8 cellular contexts compared by ENCODE assay signal in genomic region chr2:1744151-1744445, GRCh38. TPM values are rescaled to one million over a fixed set of nuclear protein-coding genes. Genes with fewer than 3 reads are reported as not detected.
A peak's percentile ranks its signal among the peaks of the same experiment; 100 is the strongest.
DNase-seq lines count a peak whose midpoint lies in the region; ATAC-seq, FAIRE-seq and TF ChIP-seq lines count a peak whose summit lies in the region.

No MANE protein-coding gene starts in this region.

- peak; percentile 21 to 51; a peak in 4 of 6 replicates for ATAC-seq in A549
- peak; percentile 32 for ATAC-seq in mucosa of descending colon
- ATAC-seq in HG02884 (IDR thresholded peaks at IDR 0.05; ENCODE audit: unreplicated experiment) = no peak
- no peak for ATAC-seq in HG03439 (IDR thresholded peaks at IDR 0.05; ENCODE audit: unreplicated experiment)

- FAIRE-seq in A549 (lab: Jason Lieb, UNC) (no peak), H54 (lab: Jason Lieb, UNC) (no peak)

- H3K4me2 ChIP-seq in A549 = peak overlapping the region; percentile 89

- TF ChIP-seq EP300 in A549 (IDR thresholded peaks at IDR 0.05) = no peak

- intact Hi-C loops in mucosa of descending colon (cut with DNase I, micrococcal nuclease) = loop anchor here in 1 of 2 donors (10.0 kb wide), 2 partner anchors 69 to 149 kb away; no protein-coding TSS in a partner anchor

- WGBS in A549 (ENCODE audit: missing lambda C conversion rate) = no CpG with 5 or more reads among the region's 33 CpGs

- peak in 1 of 2 experiments; percentile 31 for DNase-seq in A549 (ENCODE audit: low read depth in 1 of 2, low spot score in 1 of 2)
- no peak for DNase-seq in LNCaP clone FGC (ENCODE audit: low read depth)
- no peak for DNase-seq in epithelial cell of prostate (ENCODE audit: low read depth, low spot score)
- peak in 1 of 3 donors; percentile 13 for DNase-seq in mucosa of descending colon
- DNase-seq in SKM-1 (lab: John Stamatoyannopoulos, UW; ENCODE audit: unreplicated experiment) = no peak
- DNase-seq in H54 (ENCODE audit: insufficient read length, low spot score) = no peak

- no peaks in the 10 kb centered on the region for H3K36me3 ChIP-seq in mucosa of descending colon (ENCODE audit: low read depth)

- CTCF ChIA-PET in A549 (lab: Yijun Ruan, JAX) = no interaction called here

- POLR2A ChIA-PET in A549 (lab: Yijun Ruan, JAX) = no interaction called here

- peaks cover 11% of the 10 kb centered on the region; the same call in 1 of the 3 replicates for H3K4me1 ChIP-seq in A549
- H3K4me1 ChIP-seq in mucosa of descending colon (ENCODE audit: low read depth) = peaks cover 5% of the 10 kb centered on the region

- H3K4me3 ChIP-seq in A549 (peak overlapping the region; percentile 59), LNCaP clone FGC (ENCODE audit: low read depth, low read length) (peak overlapping the region; percentile 52), mucosa of descending colon (peak overlapping the region; percentile 9)

- TF ChIP-seq CTCF in A549 (IDR thresholded peaks at IDR 0.05) (no peak), LNCaP clone FGC (IDR thresholded peaks at IDR 0.05; ENCODE audit: control insufficient read depth, extremely low read depth, insufficient read depth) (no peak), mucosa of descending colon (IDR thresholded peaks at IDR 0.05) (no peak)

- TF ChIP-seq RAD21 in A549 (conservative IDR thresholded peaks at IDR 0.05 in 1 of 2, IDR thresholded peaks at IDR 0.05 in 1 of 2) = no peak

- TF ChIP-seq POLR2A in A549 (IDR thresholded peaks at IDR 0.05; ENCODE audit: low read length) (no peak), H54 (IDR thresholded peaks at IDR 0.05; ENCODE audit: low read depth, low read length) (no peak)

- H3K27ac ChIP-seq in A549 = peak overlapping the region; percentile 58 to 82
- H3K27ac ChIP-seq in epithelial cell of prostate = peak overlapping the region; percentile 85

- no peaks in the 10 kb centered on the region for H3K9me3 ChIP-seq in A549
- H3K9me3 ChIP-seq in mucosa of descending colon = no peaks in the 10 kb centered on the region

TF ChIP-seq in A549, 52 proteins besides CTCF, POLR2A, EP300 and RAD21:
- no peak for TF ChIP-seq ZC3H11A (IDR thresholded peaks at IDR 0.05)
- no peak for TF ChIP-seq JUNB (IDR thresholded peaks at IDR 0.05)
- TF ChIP-seq POLR2AphosphoS2 (conservative IDR thresholded peaks at IDR 0.05; ENCODE audit: low read length) = no peak
- TF ChIP-seq HOXA7 (CRISPR knock-in tag; IDR thresholded peaks at IDR 0.05) = no peak
- TF ChIP-seq ATOH8 (CRISPR knock-in tag; IDR thresholded peaks at IDR 0.05; ENCODE audit: low read depth) = no peak
- no peak for TF ChIP-seq HDAC2 (IDR thresholded peaks at IDR 0.05)
- TF ChIP-seq CBX8 (IDR thresholded peaks at IDR 0.05) = no peak
- no peak for TF ChIP-seq NR3C1 (IDR thresholded peaks at IDR 0.05)
- no peak for TF ChIP-seq MAFK (IDR thresholded peaks at IDR 0.05; ENCODE audit: partially characterized antibody)
- TF ChIP-seq HOXB5 (CRISPR knock-in tag; IDR thresholded peaks at IDR 0.05) = no peak
- TF ChIP-seq PBX3 (IDR thresholded peaks at IDR 0.05) = no peak
- TF ChIP-seq FOSB (CRISPR knock-in tag; IDR thresholded peaks at IDR 0.05) = no peak
- no peak for TF ChIP-seq RFX5 (IDR thresholded peaks at IDR 0.05)
- TF ChIP-seq RCOR1 (IDR thresholded peaks at IDR 0.05; ENCODE audit: low read depth, low read length) = no peak
- TF ChIP-seq FOSL2 (IDR thresholded peaks at IDR 0.05) = no peak
- TF ChIP-seq FOSL2 (CRISPR knock-in tag; IDR thresholded peaks at IDR 0.05) = no peak
- TF ChIP-seq NPAS2 (CRISPR knock-in tag; IDR thresholded peaks at IDR 0.05; ENCODE audit: borderline replicate concordance) = no peak
- TF ChIP-seq ESRRA (IDR thresholded peaks at IDR 0.05; ENCODE audit: borderline replicate concordance, low read length) = no peak
- no peak for TF ChIP-seq E2F6 (IDR thresholded peaks at IDR 0.05; ENCODE audit: borderline replicate concordance, low read depth)
- no peak for TF ChIP-seq ZFP36 (IDR thresholded peaks at IDR 0.05; ENCODE audit: borderline replicate concordance, partially characterized antibody)
- no peak for TF ChIP-seq FOXS1 (CRISPR knock-in tag; IDR thresholded peaks at IDR 0.05)

RNA-seq across cellular contexts. Expression of gene PXDN, which starts 0.2 kb away (rescaled TPM):
- polyA plus RNA-seq in A549 (2011; rRNA removed) = 3.7 and 5.3 TPM in 2 replicates
- polyA plus RNA-seq in A549 (2012; cell fraction: cytosol; rRNA removed) = 3.5 and 3.6 TPM in 2 replicates
- polyA plus RNA-seq in A549 (2012; cell fraction: nucleus; rRNA removed) = 13.1 and 14.0 TPM in 2 replicates
- polyA plus RNA-seq in A549 (2017; fragmentation: RNase III; extraction: RNeasy Plus Mini Kit Qiagen cat#74134 plus additional on column Dnase treatment) = 5.5 to 8.9 TPM (median 7.3 TPM) in 3 replicates
- polyA minus RNA-seq in A549 (2011; rRNA and poly(A)+ RNA removed) = 3.3 and 4.9 TPM in 2 replicates
- total RNA-seq in mucosa of descending colon = 10 to 100 TPM in 2 of 3 donors, 1 to 10 TPM in 1; 9.3 to 52.4 (median 11.9) TPM

Comparison
In these comparisons a context has a peak if more than half of its experiments do, and no peak if none do; other contexts are left out.
1. ATAC-seq: peak in A549 (2 of 2) and mucosa of descending colon (single experiment); none in HG02884 (single experiment) and HG03439 (single experiment).
2. H3K4me3 ChIP-seq: peak in every context shown above with its lines; median percentile 59 in A549; 52 in LNCaP clone FGC; 9 in mucosa of descending colon.